ENCODE assay signal across 8 cellular contexts in genomic region chr9:33778700-33779351, GRCh38. TPM values are rescaled to one million over a fixed set of nuclear protein-coding genes. Genes with fewer than 3 reads are reported as not detected.
DNase-seq lines count a peak whose midpoint lies in the region; ATAC-seq and TF ChIP-seq lines count a peak whose summit lies in the region.

No MANE protein-coding gene starts in this region.

- H3K27ac Mint-ChIP-seq in Caco-2 (ENCODE audit: unreplicated experiment), result no peak overlapping the region

- H3K27me3 ChIP-seq in Caco-2 (replicated peaks; ENCODE audit: control insufficient read depth, insufficient read depth, low read length), result no peaks in the 10 kb centered on the region

- peak; percentile 67 for ATAC-seq in GM19467 (IDR thresholded peaks at IDR 0.05; ENCODE audit: unreplicated experiment)
- ATAC-seq in Right ventricle myocardium superior (ENCODE audit: poor library complexity), result peak; percentile 78
- no peak for ATAC-seq in sciatic nerve

- no peaks in the 10 kb centered on the region for H3K36me3 ChIP-seq in Caco-2 (ENCODE audit: control insufficient read depth, insufficient read depth, low read length)

- H3K4me1 Mint-ChIP-seq in Caco-2 (ENCODE audit: low read depth, unreplicated experiment), result peaks cover 7% of the 10 kb centered on the region

- no peaks in the 10 kb centered on the region for H3K9me3 ChIP-seq in Caco-2

- BruUV-seq in Caco-2 (replicated peaks; lab: Mats Ljungman, UMichigan), result no TSS peak

- DNase-seq in Caco-2, result peak; percentile 63 to 73
- DNase-seq in KG1 (lab: John Stamatoyannopoulos, UW), result peak; percentile 55
- peak; percentile 54 for DNase-seq in RPMI7951 (ENCODE audit: low read depth)
- DNase-seq in activated naive CD4-positive, alpha-beta T cell treated with anti-CD3 and anti-CD28 coated beads, Interleukin-2, amount 50 U/mL, for 16 hours, result peak; percentile 39
- DNase-seq in Right ventricle myocardium superior, result no peak
- DNase-seq in renal cortical epithelial cell (ENCODE audit: low read depth), result peak; percentile 59
- no peak for DNase-seq in sciatic nerve (ENCODE audit: low spot score)

- intact Hi-C loops in Caco-2 (cut with micrococcal nuclease; ENCODE audit: unreplicated experiment), result loop anchor here (1.0 to 5.0 kb wide), 2 partner anchors 41 to 157 kb away; no protein-coding TSS in a partner anchor
- intact Hi-C loops in Right ventricle myocardium superior (cut with DNase I), result no loop called here
- intact Hi-C loops in sciatic nerve (cut with DNase I), result no loop called here

- POLR2A ChIA-PET in Caco-2 (lab: Charles Lee), result no interaction called here

- CTCF ChIA-PET in Caco-2 (lab: Charles Lee), result interaction anchor here (0.6 to 2.0 kb wide), 13 partner anchors 8 to 621 kb away, joined by 3 to 56 read pairs (median 5); partner anchors contain the start of gene PRSS3

- H3K36me3 Mint-ChIP-seq in Caco-2 (ENCODE audit: insufficient read depth, unreplicated experiment), result no peaks in the 10 kb centered on the region

- H3K4me3 Mint-ChIP-seq in Caco-2 (ENCODE audit: unreplicated experiment), result no peak overlapping the region

- no peaks in the 10 kb centered on the region for H3K4me1 ChIP-seq in Caco-2

- no peak overlapping the region for H3K4me3 ChIP-seq in Caco-2 (ENCODE audit: low read depth, low read length)

- H3K27me3 Mint-ChIP-seq in Caco-2 (ENCODE audit: insufficient read depth, unreplicated experiment), result no peaks in the 10 kb centered on the region

- peak; percentile 85 to 86 for TF ChIP-seq CTCF in Caco-2 (IDR thresholded peaks at IDR 0.05; ENCODE audit: insufficient read depth in 1 of 2, low read depth in 1 of 2, low read length in 1 of 2, severe bottlenecking in 1 of 2, unreplicated experiment in 1 of 2)

- no peaks in the 10 kb centered on the region for H3K9me3 Mint-ChIP-seq in Caco-2 (ENCODE audit: unreplicated experiment)

RNA-seq across cellular contexts. Expression of gene PRSS3, which starts 16.5 kb away (rescaled TPM):
- 33.8 and 36.8 TPM in 2 replicates for total RNA-seq in Caco-2 (2022)
- total RNA-seq in RPMI7951 (2014; rRNA removed; shearing (Covaris generic)), result 2.6 and 7.1 TPM in 2 replicates
- not detected for total RNA-seq in Right ventricle myocardium superior
- 0.45 and 1.6 TPM in 2 replicates for total RNA-seq in renal cortical epithelial cell
- not detected for total RNA-seq in sciatic nerve

RNA-seq across cellular contexts. Expression of gene UBE2R2, which starts 38.1 kb away (rescaled TPM):
- total RNA-seq in Caco-2 (2022) (48.1 and 52.3 TPM in 2 replicates), Right ventricle myocardium superior (44.4 TPM), renal cortical epithelial cell (13.7 and 39.7 TPM in 2 replicates), sciatic nerve (39.9 TPM)
- 13.0 and 18.5 TPM in 2 replicates for total RNA-seq in RPMI7951 (2014; rRNA removed; shearing (Covaris generic))

Comparison
In these comparisons a context has a peak if more than half of its experiments do, and no peak if none do; other contexts are left out.
1. DNase-seq: peak in Caco-2 (2 of 2), KG1 (single experiment), RPMI7951 (single experiment), activated naive CD4-positive, alpha-beta T cell treated with anti-CD3 and anti-CD28 coated beads, Interleukin-2, amount 50 U/mL, for 16 hours (single experiment) and renal cortical epithelial cell (single experiment); none in Right ventricle myocardium superior (single experiment) and sciatic nerve (single experiment).